Comparison of ENCODE assay signal across 9 cellular contexts in genomic region chr1:150622219-150622975, GRCh38. TPM values are rescaled to one million over a fixed set of nuclear protein-coding genes. Genes with fewer than 3 reads are reported as not detected.
A peak's percentile ranks its signal among the peaks of the same experiment; 100 is the strongest.
DNase-seq lines count a peak whose midpoint lies in the region; ATAC-seq and FAIRE-seq lines count a peak whose summit lies in the region.
"Had no signal": no experiment of that assay in that cellular context is flagged by ENCODE, and none has a peak within 500 bp of the region (broad histone marks: within the 10 kb centered on the region; RNA-seq: fewer than 3 reads in every experiment).

No MANE protein-coding gene starts in this region.

- no peak overlapping the region for H3K9ac ChIP-seq in HUES48 (ENCODE audit: low read depth, low read length)
- peak overlapping the region; percentile 24 for H3K9ac ChIP-seq in iPS-15b (ENCODE audit: low read depth, low read length)

- peaks cover 33% of the 10 kb centered on the region for H3K4me1 Mint-ChIP-seq in activated naive CD8-positive, alpha-beta T cell treated with anti-CD3 and anti-CD28 coated beads, Interleukin-2, amount 10 ng/mL, durations not matched to agents 7 days and 5 days
- peaks cover 62% of the 10 kb centered on the region for H3K4me1 Mint-ChIP-seq in stimulated activated effector memory CD8-positive, alpha-beta T cell treated with anti-CD3 and anti-CD28 coated beads, Interleukin-12 subunit alpha, Interleukin-12 subunit beta, amount 100 ng/mL, for 72 hours

- H3K27me3 ChIP-seq in HUES48 (ENCODE audit: control insufficient read depth, insufficient read depth, low read length) = no peaks in the 10 kb centered on the region
- H3K27me3 ChIP-seq in iPS-15b (ENCODE audit: control insufficient read depth, insufficient read depth, low read length) = no peaks in the 10 kb centered on the region

- ATAC-seq in activated naive CD8-positive, alpha-beta T cell treated with anti-CD3 and anti-CD28 coated beads, Interleukin-2, amount 10 ng/mL, durations not matched to agents 7 days and 5 days (ENCODE audit: low read depth) = no peak
- ATAC-seq in stimulated activated effector memory CD8-positive, alpha-beta T cell treated with anti-CD3 and anti-CD28 coated beads, Interleukin-12 subunit alpha, Interleukin-12 subunit beta, amount 100 ng/mL, for 72 hours = no peak

- no peak for DNase-seq in activated naive CD8-positive, alpha-beta T cell treated with anti-CD3 and anti-CD28 coated beads, Interleukin-2, amount 10 ng/mL, durations not matched to agents 7 days and 5 days
- no peak for DNase-seq in stimulated activated effector memory CD8-positive, alpha-beta T cell treated with anti-CD3 and anti-CD28 coated beads, Interleukin-12 subunit alpha, Interleukin-12 subunit beta, amount 100 ng/mL, for 72 hours (ENCODE audit: low spot score in 2 of 2)
- DNase-seq in HTR-8/SVneo (ENCODE audit: insufficient read length, low spot score) (no peak), anterior cingulate cortex (lab: John Stamatoyannopoulos, UW) (no peak), occipital lobe (lab: John Stamatoyannopoulos, UW) (no peak), HT-29 (ENCODE audit: low spot score) (no peak)

- peaks cover 41% of the 10 kb centered on the region for H3K36me3 Mint-ChIP-seq in activated naive CD8-positive, alpha-beta T cell treated with anti-CD3 and anti-CD28 coated beads, Interleukin-2, amount 10 ng/mL, durations not matched to agents 7 days and 5 days
- no peaks in the 10 kb centered on the region for H3K36me3 Mint-ChIP-seq in stimulated activated effector memory CD8-positive, alpha-beta T cell treated with anti-CD3 and anti-CD28 coated beads, Interleukin-12 subunit alpha, Interleukin-12 subunit beta, amount 100 ng/mL, for 72 hours

- H3K27ac Mint-ChIP-seq in activated naive CD8-positive, alpha-beta T cell treated with anti-CD3 and anti-CD28 coated beads, Interleukin-2, amount 10 ng/mL, durations not matched to agents 7 days and 5 days = peak overlapping the region; percentile 81
- H3K27ac Mint-ChIP-seq in stimulated activated effector memory CD8-positive, alpha-beta T cell treated with anti-CD3 and anti-CD28 coated beads, Interleukin-12 subunit alpha, Interleukin-12 subunit beta, amount 100 ng/mL, for 72 hours = peak overlapping the region; percentile 91

- POLR2A ChIA-PET in activated naive CD8-positive, alpha-beta T cell treated with anti-CD3 and anti-CD28 coated beads, Interleukin-2, amount 10 ng/mL, durations not matched to agents 7 days and 5 days (lab: Charles Lee) = interaction anchor here (0.5 to 6.8 kb wide), 5 partner anchors 13 to 61 kb away, joined by 3 to 71 read pairs (median 6); no protein-coding TSS in a partner anchor

- FAIRE-seq in HTR-8/SVneo (lab: Jason Lieb, UNC) = no peak

- H3K4me3 Mint-ChIP-seq in activated naive CD8-positive, alpha-beta T cell treated with anti-CD3 and anti-CD28 coated beads, Interleukin-2, amount 10 ng/mL, durations not matched to agents 7 days and 5 days = no peak overlapping the region
- H3K4me3 Mint-ChIP-seq in stimulated activated effector memory CD8-positive, alpha-beta T cell treated with anti-CD3 and anti-CD28 coated beads, Interleukin-12 subunit alpha, Interleukin-12 subunit beta, amount 100 ng/mL, for 72 hours = peak overlapping the region; percentile 47

- peaks cover 13% of the 10 kb centered on the region; the same call in 1 of the 2 replicates for H3K4me1 ChIP-seq in HUES48 (ENCODE audit: control insufficient read depth, insufficient read depth, low read length)
- peaks cover 4% of the 10 kb centered on the region for H3K4me1 ChIP-seq in iPS-15b (ENCODE audit: control insufficient read depth, insufficient read depth, low read length)

- H3K27ac ChIP-seq in HUES48 (ENCODE audit: low read depth, low read length) = peak overlapping the region; percentile 39
- H3K27ac ChIP-seq: SK-N-MC had no signal

- peaks cover 90% of the 10 kb centered on the region for H3K36me3 ChIP-seq in HUES48 (ENCODE audit: control insufficient read depth, insufficient read depth, low read length)
- peaks cover 52% of the 10 kb centered on the region for H3K36me3 ChIP-seq in iPS-15b (ENCODE audit: control insufficient read depth, insufficient read depth, low read length)

- H3K4me3 ChIP-seq in HUES48 (ENCODE audit: low read depth, low read length) (no peak overlapping the region), iPS-15b (ENCODE audit: low read depth, low read length) (no peak overlapping the region)
- H3K4me3 ChIP-seq: SK-N-MC had no signal

- H3K9me3 ChIP-seq in HUES48 (ENCODE audit: control insufficient read depth, insufficient read depth, low read length) = no peaks in the 10 kb centered on the region
- H3K9me3 ChIP-seq in iPS-15b (ENCODE audit: control insufficient read depth, insufficient read depth, low read length) = no peaks in the 10 kb centered on the region

- no peaks in the 10 kb centered on the region for H3K9me3 Mint-ChIP-seq in activated naive CD8-positive, alpha-beta T cell treated with anti-CD3 and anti-CD28 coated beads, Interleukin-2, amount 10 ng/mL, durations not matched to agents 7 days and 5 days
- H3K9me3 Mint-ChIP-seq in stimulated activated effector memory CD8-positive, alpha-beta T cell treated with anti-CD3 and anti-CD28 coated beads, Interleukin-12 subunit alpha, Interleukin-12 subunit beta, amount 100 ng/mL, for 72 hours = no peaks in the 10 kb centered on the region

- no peaks in the 10 kb centered on the region for H3K27me3 Mint-ChIP-seq in activated naive CD8-positive, alpha-beta T cell treated with anti-CD3 and anti-CD28 coated beads, Interleukin-2, amount 10 ng/mL, durations not matched to agents 7 days and 5 days

RNA-seq across cellular contexts. Expression of gene ENSA, which starts 7.0 kb away (rescaled TPM):
- 100 to 1,000 TPM; 161 to 172 TPM for total RNA-seq in activated naive CD8-positive, alpha-beta T cell treated with anti-CD3 and anti-CD28 coated beads, Interleukin-2, amount 10 ng/mL, durations not matched to agents 7 days and 5 days
- 105 TPM for total RNA-seq in occipital lobe
- total RNA-seq in HT-29 (2014; rRNA removed; shearing (Covaris generic)) = 163 and 200 TPM in 2 replicates

RNA-seq across cellular contexts. Expression of gene MCL1, which starts 43.0 kb away (rescaled TPM):
- 100 to 1,000 TPM; 302 to 303 TPM for total RNA-seq in activated naive CD8-positive, alpha-beta T cell treated with anti-CD3 and anti-CD28 coated beads, Interleukin-2, amount 10 ng/mL, durations not matched to agents 7 days and 5 days
- 146 TPM for total RNA-seq in occipital lobe
- 329 and 338 TPM in 2 replicates for total RNA-seq in HT-29 (2014; rRNA removed; shearing (Covaris generic))
